In the genomic region with DNA sequence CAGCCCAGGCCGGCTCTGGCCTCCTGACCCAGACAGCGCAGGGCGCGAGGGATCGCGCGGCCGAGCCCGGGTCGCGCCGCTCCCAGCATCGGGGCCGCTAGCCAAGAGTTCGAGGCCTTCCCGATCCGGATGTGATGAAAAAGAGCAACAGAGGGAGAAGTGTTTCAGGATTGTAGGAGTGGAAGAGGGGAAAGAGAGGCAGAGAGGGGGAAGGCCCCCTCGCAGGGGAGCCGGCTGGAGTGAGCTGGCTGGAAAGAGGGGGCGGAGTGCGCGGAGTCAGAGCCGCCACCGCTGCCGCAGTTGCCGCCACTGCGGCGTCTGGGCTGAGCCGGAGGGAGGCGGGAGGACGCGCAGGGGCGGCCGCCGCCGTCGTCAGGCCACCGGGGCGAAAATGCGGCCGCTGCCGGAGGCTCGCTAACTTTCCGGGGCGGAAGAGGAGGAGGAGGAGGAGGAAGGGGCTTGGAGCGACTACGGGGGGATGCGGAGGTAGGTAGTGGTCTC, we compare ENCODE assay signal across 8 cellular contexts. TPM values are rescaled to one million over a fixed set of nuclear protein-coding genes. Genes with fewer than 3 reads are reported as not detected.
DNase-seq lines count a peak whose midpoint lies in the region; ATAC-seq lines count a peak whose summit lies in the region.

No MANE protein-coding gene starts in this region.

- DNase-seq in DMS53 treated with DMSO at 0.1 percent for 48 hours (lab: John Stamatoyannopoulos, UW; ENCODE audit: unreplicated experiment) (peak; percentile 20), HuH-7 (ENCODE audit: low spot score) (peak; percentile 55), dermis blood vessel endothelial cell (peak; percentile 56), lung microvascular endothelial cell (ENCODE audit: low read depth in 2 of 2) (peak; percentile 61 to 79), NCI-H2107 treated with DMSO at 0.1 percent for 48 hours (lab: John Stamatoyannopoulos, UW; ENCODE audit: unreplicated experiment) (no peak)
- peak; percentile 64 to 71 for DNase-seq in activated CD4-positive, alpha-beta T cell treated with anti-CD3 and anti-CD28 coated beads for 4 hours
- DNase-seq in stimulated activated CD8-positive, alpha-beta memory T cell treated with anti-CD3 and anti-CD28 coated beads, Interleukin-15, amount 100 ng/mL, for 4 hours (ENCODE audit: low read depth in 2 of 2): peak; percentile 38 to 51

- peak; percentile 37 for ATAC-seq in GM21447 (IDR thresholded peaks at IDR 0.05; ENCODE audit: unreplicated experiment)

RNA-seq across cellular contexts. Expression of a gene that starts 0.3 kb away (rescaled TPM):
- total RNA-seq in dermis blood vessel endothelial cell (69.1 and 78.2 TPM in 2 replicates), lung microvascular endothelial cell (24.0 and 104 TPM in 2 replicates)
